21 cellular contexts compared by ENCODE assay signal in genomic region chr6:104574135-104574750, GRCh38.
A peak's percentile ranks its signal among the peaks of the same experiment; 100 is the strongest.
DNase-seq lines count a peak whose midpoint lies in the region; ATAC-seq and TF ChIP-seq lines count a peak whose summit lies in the region.
"Had no signal": no experiment of that assay in that cellular context is flagged by ENCODE, and none has a peak within 500 bp of the region (broad histone marks: within the 10 kb centered on the region; RNA-seq: fewer than 3 reads in every experiment).

No MANE protein-coding gene starts in this region.

- H3K27ac Mint-ChIP-seq in WTC11: no peak overlapping the region
- H3K27ac Mint-ChIP-seq in endodermal cell: no peak overlapping the region
- H3K27ac Mint-ChIP-seq: B cell; CD4-positive, CD25-positive, alpha-beta regulatory T cell; CD8-positive, alpha-beta T cell had no signal

- H2BK12ac ChIP-seq in trophoblast cell (ENCODE audit: low read length): no peak overlapping the region

- H3K9me3 ChIP-seq in endodermal cell (ENCODE audit: control insufficient read depth, low read length): no peaks in the 10 kb centered on the region
- H3K9me3 ChIP-seq in trophoblast cell (ENCODE audit: insufficient read depth, low read depth, low read length): no peaks in the 10 kb centered on the region
- H3K9me3 ChIP-seq in right lobe of liver: no peaks in the 10 kb centered on the region
- H3K9me3 ChIP-seq: BLaER1, Caco-2 had no signal

- in situ Hi-C loops in G401 (cut with HindIII; ENCODE audit: low sequenced_read_pairs): no loop called here

- CTCF ChIA-PET in WTC11 (lab: Charles Lee): no interaction called here

- no peak overlapping the region for H3K23ac ChIP-seq in trophoblast cell (ENCODE audit: low read length)

- H3K4me1 ChIP-seq in endodermal cell (ENCODE audit: control insufficient read depth, insufficient read depth, low read length) (no peaks in the 10 kb centered on the region), trophoblast cell (ENCODE audit: control insufficient read depth in 1 of 2, insufficient read depth in 2 of 2, low read length in 2 of 2) (peaks cover 3 to 6% of the 10 kb centered on the region in 2 experiments), right lobe of liver (no peaks in the 10 kb centered on the region)
- H3K4me1 ChIP-seq: BLaER1, Caco-2 had no signal

- H4K8ac ChIP-seq in trophoblast cell (ENCODE audit: low read depth, low read length): peak overlapping the region; percentile 29

- WGBS in endodermal cell (ENCODE audit: insufficient coverage in 1 of 2, insufficient read length in 1 of 2), 2 experiments: 100% methylated on average over 1 of the region's 1 CpG; no CpG with 5 or more reads in 1 of the 2 experiments
- WGBS in trophoblast cell (ENCODE audit: extremely low coverage, insufficient coverage, insufficient read length): no CpG with 5 or more reads among the region's 1 CpG
- WGBS in right lobe of liver (ENCODE audit: insufficient coverage, low coverage, low lambda C conversion rate, missing lambda C conversion rate): 75% methylated on average over 1 of the region's 1 CpG

- H3K36me3 ChIP-seq in endodermal cell (ENCODE audit: control insufficient read depth, insufficient read depth, low read length) (no peaks in the 10 kb centered on the region), trophoblast cell (ENCODE audit: control insufficient read depth in 1 of 2, insufficient read depth in 2 of 2, low read length in 2 of 2) (no peaks in the 10 kb centered on the region), right lobe of liver (no peaks in the 10 kb centered on the region)
- H3K36me3 ChIP-seq: BLaER1 had no signal

- H3K9ac ChIP-seq in endodermal cell (ENCODE audit: extremely low read depth, low read length, poor library complexity, severe bottlenecking): no peak overlapping the region
- H3K9ac ChIP-seq in trophoblast cell (ENCODE audit: low read length): no peak overlapping the region
- H3K9ac ChIP-seq: BLaER1 had no signal

- DNase-seq in G401 (ENCODE audit: low spot score) (peak; percentile 73), WTC11 (ENCODE audit: low spot score) (no peak), endodermal cell (peak; percentile 50), trophoblast cell (no peak), NCI-H187 (lab: John Stamatoyannopoulos, UW) (no peak), right lobe of liver (no peak)
- DNase-seq: Caco-2; CD4-positive, CD25-positive, alpha-beta regulatory T cell; CD8-positive, alpha-beta T cell; DMS153; DND-41; GDM1; GOT3; H7; HCEC 1CT had no signal

- H3K79me1 ChIP-seq in trophoblast cell (ENCODE audit: low read length): peaks cover 4% of the 10 kb centered on the region

- H3K18ac ChIP-seq in trophoblast cell (ENCODE audit: low read length): no peak overlapping the region

- no peak overlapping the region for H3K14ac ChIP-seq in trophoblast cell (ENCODE audit: low read length)

- H3K4me3 ChIP-seq in endodermal cell (ENCODE audit: low read length) (no peak overlapping the region), trophoblast cell (ENCODE audit: low read depth, low read length) (no peak overlapping the region), right lobe of liver (no peak overlapping the region)
- H3K4me3 ChIP-seq: BLaER1, GM12878 had no signal

- H3K4me2 ChIP-seq in trophoblast cell (ENCODE audit: low read length): no peak overlapping the region
- H3K4me2 ChIP-seq: BLaER1 had no signal

- no peak overlapping the region for H2AK5ac ChIP-seq in trophoblast cell (ENCODE audit: low read length)

- peaks cover 18% of the 10 kb centered on the region for H3K4me1 Mint-ChIP-seq in WTC11
- peaks cover 16% of the 10 kb centered on the region for H3K4me1 Mint-ChIP-seq in endodermal cell
- H3K4me1 Mint-ChIP-seq: B cell; CD4-positive, CD25-positive, alpha-beta regulatory T cell had no signal

- no peak overlapping the region for H4K91ac ChIP-seq in trophoblast cell (ENCODE audit: low read depth, low read length)

- H3K27me3 ChIP-seq in endodermal cell (ENCODE audit: control insufficient read depth, insufficient read depth, low read length, poor library complexity, severe bottlenecking) (no peaks in the 10 kb centered on the region), trophoblast cell (ENCODE audit: insufficient read depth, low read length) (no peaks in the 10 kb centered on the region), right lobe of liver (no peaks in the 10 kb centered on the region)
- H3K27me3 ChIP-seq: BLaER1 had no signal

- no peak for TF ChIP-seq CTCF in WTC11 (IDR thresholded peaks at IDR 0.05)
- no peak for TF ChIP-seq CTCF in endodermal cell (conservative IDR thresholded peaks at IDR 0.05)
- no peak for TF ChIP-seq CTCF in right lobe of liver (IDR thresholded peaks at IDR 0.05)

- no peaks in the 10 kb centered on the region for H3K36me3 Mint-ChIP-seq in WTC11
- H3K36me3 Mint-ChIP-seq in endodermal cell (ENCODE audit: low read depth): no peaks in the 10 kb centered on the region
- H3K36me3 Mint-ChIP-seq: CD4-positive, CD25-positive, alpha-beta regulatory T cell; CD8-positive, alpha-beta T cell had no signal

- no peak overlapping the region for H2BK120ac ChIP-seq in trophoblast cell (ENCODE audit: insufficient read depth, low read length, poor library complexity)

- no peak for TF ChIP-seq POLR2A in right lobe of liver (IDR thresholded peaks at IDR 0.05)

- H3K4me3 Mint-ChIP-seq in WTC11 (no peak overlapping the region), endodermal cell (no peak overlapping the region)
- H3K4me3 Mint-ChIP-seq: B cell; CD4-positive, CD25-positive, alpha-beta regulatory T cell; CD8-positive, alpha-beta T cell had no signal

- no peak overlapping the region for H2BK5ac ChIP-seq in trophoblast cell (ENCODE audit: low read depth, low read length, poor library complexity)

- H3K4ac ChIP-seq in trophoblast cell (ENCODE audit: low read depth, low read length): no peak overlapping the region

- ATAC-seq in WTC11 (peak; percentile 75), right lobe of liver (no peak), GM18520 (IDR thresholded peaks at IDR 0.05; ENCODE audit: unreplicated experiment) (no peak)
- ATAC-seq: CD8-positive, alpha-beta T cell; GM12878 had no signal

- H3K27me3 Mint-ChIP-seq in WTC11 (ENCODE audit: low read depth) (no peaks in the 10 kb centered on the region), endodermal cell (ENCODE audit: insufficient read depth) (no peaks in the 10 kb centered on the region)
- H3K27me3 Mint-ChIP-seq: B cell; CD4-positive, CD25-positive, alpha-beta regulatory T cell had no signal

- no peaks in the 10 kb centered on the region for H3K79me2 ChIP-seq in trophoblast cell (ENCODE audit: control insufficient read depth, insufficient read depth, low read length, poor library complexity)

- POLR2A ChIA-PET in WTC11 (lab: Charles Lee): no interaction called here

- H4K12ac ChIP-seq in trophoblast cell (ENCODE audit: low read depth, low read length): no peak overlapping the region

- H2AFZ ChIP-seq in trophoblast cell (ENCODE audit: insufficient read depth, low read length, poor library complexity): no peak overlapping the region

- peaks cover 10% of the 10 kb centered on the region for H3K9me3 Mint-ChIP-seq in WTC11
- H3K9me3 Mint-ChIP-seq in endodermal cell: no peaks in the 10 kb centered on the region
- H3K9me3 Mint-ChIP-seq: CD8-positive, alpha-beta T cell had no signal

- intact Hi-C loops in right lobe of liver (cut with DNase I): no loop called here

- no peak overlapping the region for H3K27ac ChIP-seq in endodermal cell (ENCODE audit: low read depth, low read length)
- H3K27ac ChIP-seq in trophoblast cell (ENCODE audit: low read depth, low read length): no peak overlapping the region
- H3K27ac ChIP-seq in right lobe of liver: no peak overlapping the region
- H3K27ac ChIP-seq: 22Rv1, BLaER1, C4-2B had no signal

TF ChIP-seq in WTC11, 78 proteins besides CTCF, POLR2A, EP300 and RAD21:
- TF ChIP-seq, protein P1, sequence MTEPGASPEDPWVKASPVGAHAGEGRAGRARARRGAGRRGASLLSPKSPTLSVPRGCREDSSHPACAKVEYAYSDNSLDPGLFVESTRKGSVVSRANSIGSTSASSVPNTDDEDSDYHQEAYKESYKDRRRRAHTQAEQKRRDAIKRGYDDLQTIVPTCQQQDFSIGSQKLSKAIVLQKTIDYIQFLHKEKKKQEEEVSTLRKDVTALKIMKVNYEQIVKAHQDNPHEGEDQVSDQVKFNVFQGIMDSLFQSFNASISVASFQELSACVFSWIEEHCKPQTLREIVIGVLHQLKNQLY (CRISPR knock-in tag; IDR thresholded peaks at IDR 0.05): no peak
- TF ChIP-seq SP1 (CRISPR knock-in tag; conservative IDR thresholded peaks at IDR 0.05): no peak
- no peak for TF ChIP-seq FOXK1 (CRISPR knock-in tag; IDR thresholded peaks at IDR 0.05)
- TF ChIP-seq, protein P2, sequence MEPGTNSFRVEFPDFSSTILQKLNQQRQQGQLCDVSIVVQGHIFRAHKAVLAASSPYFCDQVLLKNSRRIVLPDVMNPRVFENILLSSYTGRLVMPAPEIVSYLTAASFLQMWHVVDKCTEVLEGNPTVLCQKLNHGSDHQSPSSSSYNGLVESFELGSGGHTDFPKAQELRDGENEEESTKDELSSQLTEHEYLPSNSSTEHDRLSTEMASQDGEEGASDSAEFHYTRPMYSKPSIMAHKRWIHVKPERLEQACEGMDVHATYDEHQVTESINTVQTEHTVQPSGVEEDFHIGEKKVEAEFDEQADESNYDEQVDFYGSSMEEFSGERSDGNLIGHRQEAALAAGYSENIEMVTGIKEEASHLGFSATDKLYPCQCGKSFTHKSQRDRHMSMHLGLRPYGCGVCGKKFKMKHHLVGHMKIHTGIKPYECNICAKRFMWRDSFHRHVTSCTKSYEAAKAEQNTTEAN (CRISPR knock-in tag; IDR thresholded peaks at IDR 0.05): no peak
- no peak for TF ChIP-seq RELA (CRISPR knock-in tag; IDR thresholded peaks at IDR 0.05; ENCODE audit: borderline replicate concordance)

Comparison
In these comparisons a context has a peak if more than half of its experiments do, and no peak if none do; other contexts are left out.
1. DNase-seq: peak in G401 (single experiment) and endodermal cell (single experiment); none in WTC11 (single experiment), trophoblast cell (0 of 2), NCI-H187 (0 of 2) and right lobe of liver (0 of 3).